8 cellular contexts compared by ENCODE assay signal in genomic region chr17:39623356-39623950, GRCh38. TPM values are rescaled to one million over a fixed set of nuclear protein-coding genes. Genes with fewer than 3 reads are reported as not detected.
DNase-seq lines count a peak whose midpoint lies in the region; ATAC-seq and TF ChIP-seq lines count a peak whose summit lies in the region.

No MANE protein-coding gene starts in this region.

- no peaks in the 10 kb centered on the region; the same call in 1 of the 2 replicates for H3K27me3 ChIP-seq in GM06990 (replicated peaks; ENCODE audit: control insufficient read depth, insufficient read depth, low read length)
- H3K27me3 ChIP-seq in SJCRH30, result peaks cover 11% of the 10 kb centered on the region; the same call in 1 of the 2 replicates
- H3K27me3 ChIP-seq in foreskin keratinocyte, result peaks cover 49% of the 10 kb centered on the region
- no peaks in the 10 kb centered on the region for H3K27me3 ChIP-seq in testis

- peak; percentile 75 for DNase-seq in GM06990 (ENCODE audit: extremely low read depth, insufficient read length)
- DNase-seq in SJCRH30, result peak; percentile 71 to 81
- DNase-seq in activated effector memory CD4-positive, alpha-beta T cell treated with Interleukin-2 at 50 U/mL for 16 hours, result peak; percentile 73
- DNase-seq in foreskin keratinocyte, result no peak
- DNase-seq in omental fat pad (ENCODE audit: low spot score), result peak; percentile 87
- peak; percentile 94 for DNase-seq in testis

- H3K36me3 ChIP-seq in GM06990 (ENCODE audit: control insufficient read depth, insufficient read depth, low read length) (no peaks in the 10 kb centered on the region), SJCRH30 (no peaks in the 10 kb centered on the region), testis (ENCODE audit: low read depth, missing control alignments) (no peaks in the 10 kb centered on the region)

- no peak overlapping the region for H3K4me3 ChIP-seq in GM06990 (replicated peaks; ENCODE audit: low read depth, low read length)
- H3K4me3 ChIP-seq in SJCRH30, result no peak overlapping the region
- H3K4me3 ChIP-seq in testis, result no peak overlapping the region

- H3K4me1 ChIP-seq in SJCRH30, result peaks cover 14% of the 10 kb centered on the region; the same call in 1 of the 2 replicates
- H3K4me1 ChIP-seq in foreskin keratinocyte, result no peaks in the 10 kb centered on the region
- H3K4me1 ChIP-seq in testis, result peaks cover 20% of the 10 kb centered on the region

- intact Hi-C loops in testis (cut with DNase I; ENCODE audit: low total_unique reads), result no loop called here

- H3K9me3 ChIP-seq in SJCRH30 (replicated peaks) (no peaks in the 10 kb centered on the region), testis (no peaks in the 10 kb centered on the region)

- no peak overlapping the region for H3K27ac ChIP-seq in SJCRH30
- no peak overlapping the region for H3K27ac ChIP-seq in foreskin keratinocyte
- no peak overlapping the region for H3K27ac ChIP-seq in testis

- WGBS in testis, 2 donors, result 6 to 11% methylated on average over 16 of the region's 16 CpGs

- peak; percentile 46 for ATAC-seq in foreskin keratinocyte
- peak; percentile 21 for ATAC-seq in omental fat pad (ENCODE audit: low FRiP score)
- no peak for ATAC-seq in GM19452 (IDR thresholded peaks at IDR 0.05; ENCODE audit: unreplicated experiment)

- TF ChIP-seq POLR2A in testis (IDR thresholded peaks at IDR 0.05), result no peak

- peak; percentile 97 for TF ChIP-seq CTCF in GM06990 (IDR thresholded peaks at IDR 0.05; ENCODE audit: insufficient read depth, low read length, poor library complexity, severe bottlenecking)
- TF ChIP-seq CTCF in LNCAP (IDR thresholded peaks at IDR 0.05), result peak; percentile 89
- peak; percentile 85 for TF ChIP-seq CTCF in foreskin keratinocyte (conservative IDR thresholded peaks at IDR 0.05)
- TF ChIP-seq CTCF in omental fat pad (IDR thresholded peaks at IDR 0.05), result peak in 1 of 3 donors; percentile 68
- TF ChIP-seq CTCF in testis (IDR thresholded peaks at IDR 0.05), result peak; percentile 89 to 93 (median 91)

RNA-seq across cellular contexts. Expression of gene PPP1R1B, which starts 3.3 kb away (rescaled TPM):
- not detected in 2 replicates for total RNA-seq in SJCRH30 (2014; rRNA removed; shearing (Covaris generic))
- 0.68 and 0.88 TPM in 2 replicates for total RNA-seq in foreskin keratinocyte
- polyA plus RNA-seq in foreskin keratinocyte, result 0.67 and 1.3 TPM in 2 replicates
- total RNA-seq in omental fat pad, result 10 to 100 TPM; 13.9 to 27.0 (median 19.1) TPM
- 10 to 100 TPM; 22.4 to 24.3 TPM for total RNA-seq in testis
- polyA plus RNA-seq in testis (ENCODE audit: insufficient read depth, low read depth, low replicate concordance), result 63.1 TPM

RNA-seq across cellular contexts. Expression of gene STARD3, which starts 13.5 kb away (rescaled TPM):
- 21.8 and 22.7 TPM in 2 replicates for total RNA-seq in SJCRH30 (2014; rRNA removed; shearing (Covaris generic))
- total RNA-seq in foreskin keratinocyte, result 32.8 and 33.5 TPM in 2 replicates
- 37.1 and 39.3 TPM in 2 replicates for polyA plus RNA-seq in foreskin keratinocyte
- total RNA-seq in omental fat pad, result 10 to 100 TPM; 24.9 to 75.5 (median 36.5) TPM
- 100 to 1,000 TPM; 265 to 352 TPM for total RNA-seq in testis
- 102 TPM for polyA plus RNA-seq in testis (ENCODE audit: insufficient read depth, low read depth, low replicate concordance)

RNA-seq across cellular contexts. Expression of gene NEUROD2, which starts 15.7 kb away (rescaled TPM):
- 0.20 TPM in 1 of 2 replicates, not detected in the other for total RNA-seq in SJCRH30 (2014; rRNA removed; shearing (Covaris generic))
- total RNA-seq in foreskin keratinocyte, result not detected in 2 replicates
- not detected in 2 replicates for polyA plus RNA-seq in foreskin keratinocyte
- total RNA-seq in omental fat pad, result under 1 TPM in 1 of 4 donors, not detected in 3; 0.06 TPM
- under 1 TPM in 1 of 2 donors, not detected in 1; 0.19 TPM for total RNA-seq in testis
- polyA plus RNA-seq in testis (ENCODE audit: insufficient read depth, low read depth, low replicate concordance), result not detected

RNA-seq across cellular contexts. Expression of gene TCAP, which starts 41.7 kb away (rescaled TPM):
- total RNA-seq in SJCRH30 (2014; rRNA removed; shearing (Covaris generic)), result 0.53 and 0.73 TPM in 2 replicates
- total RNA-seq in foreskin keratinocyte, result 0.18 and 0.31 TPM in 2 replicates
- polyA plus RNA-seq in foreskin keratinocyte, result 0.11 and 0.17 TPM in 2 replicates
- total RNA-seq in omental fat pad, result 1 to 10 TPM in 1 of 4 donors, under 1 TPM in 2, not detected in 1; 0.19 to 1.7 (median 0.60) TPM
- total RNA-seq in testis, result 1 to 10 TPM; 3.0 to 6.0 TPM
- polyA plus RNA-seq in testis (ENCODE audit: insufficient read depth, low read depth, low replicate concordance), result 49.8 TPM

RNA-seq across cellular contexts. Expression of gene PNMT, which starts 44.8 kb away (rescaled TPM):
- 0.71 TPM in 1 of 2 replicates, not detected in the other for total RNA-seq in SJCRH30 (2014; rRNA removed; shearing (Covaris generic))
- total RNA-seq in foreskin keratinocyte, result not detected in 2 replicates
- 0.06 TPM in 2 replicates for polyA plus RNA-seq in foreskin keratinocyte
- total RNA-seq in omental fat pad, result 10 to 100 TPM in 1 of 4 donors, 1 to 10 TPM in 2, under 1 TPM in 1; 0.44 to 16.7 (median 1.9) TPM
- total RNA-seq in testis, result 1 to 10 TPM; 2.6 to 2.7 TPM
- polyA plus RNA-seq in testis (ENCODE audit: insufficient read depth, low read depth, low replicate concordance), result 2.9 TPM

Comparison
In these comparisons a context has a peak if more than half of its experiments do, and no peak if none do; other contexts are left out.
1. DNase-seq: peak in GM06990 (single experiment), SJCRH30 (2 of 2), activated effector memory CD4-positive, alpha-beta T cell treated with Interleukin-2 at 50 U/mL for 16 hours (single experiment), omental fat pad (single experiment) and testis (single experiment); none in foreskin keratinocyte (0 of 2).